Comparison of ENCODE assay signal across 19 cellular contexts in the genomic region with DNA sequence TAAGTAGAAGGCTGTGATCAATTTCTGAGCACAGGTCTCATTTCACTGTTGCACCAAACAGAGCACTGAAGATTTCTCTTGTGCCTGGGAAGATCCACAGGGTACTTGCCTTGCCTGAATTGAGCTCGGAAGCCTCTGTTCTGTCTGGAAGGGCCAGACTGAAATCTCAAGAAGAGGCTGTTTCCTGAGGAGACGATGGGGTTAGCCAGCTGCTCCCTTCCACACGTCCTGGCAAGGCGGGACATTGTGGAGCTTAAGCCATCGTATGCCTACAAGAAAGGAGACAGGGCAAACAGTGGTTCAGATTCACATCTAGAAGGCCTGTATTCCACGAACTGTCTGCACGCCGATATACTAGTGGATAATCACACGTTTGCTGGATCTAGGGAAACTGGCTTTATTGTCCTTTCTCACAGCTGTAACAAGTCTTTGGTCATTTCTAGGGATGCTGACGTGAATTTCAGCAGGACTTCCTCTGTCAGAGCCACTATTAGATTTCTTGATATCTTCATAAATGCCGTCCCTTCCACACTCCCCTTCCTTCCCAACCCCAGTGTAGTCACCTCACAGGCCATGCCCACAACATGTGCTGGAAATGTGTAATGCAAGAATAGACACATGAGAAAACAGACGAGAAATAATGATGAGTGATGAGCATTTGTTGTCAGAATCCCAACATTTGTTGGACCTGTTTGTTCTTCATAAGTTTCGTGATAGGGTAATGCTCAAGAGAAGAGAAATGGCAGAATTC.
"Had no signal": no experiment of that assay in that cellular context is flagged by ENCODE, and none has a peak within 500 bp of the region (broad histone marks: within the 10 kb centered on the region; RNA-seq: fewer than 3 reads in every experiment).

No MANE protein-coding gene starts in this region.

- H3K4me3 ChIP-seq: body of pancreas, lower lobe of right lung, tibial artery, uterus had no signal

- H3K9ac ChIP-seq: SK-N-SH had no signal

- H3K36me3 Mint-ChIP-seq: activated CD4-positive, alpha-beta memory T cell treated with anti-CD3 and anti-CD28 coated beads for 36 hours; natural killer cell treated with Interleukin-12 subunit alpha and Interleukin-12 subunit beta and Interleukin-15 and Interleukin-18, amount 100 ng/mL, for 72 hours had no signal

- H3K27me3 Mint-ChIP-seq: activated CD4-positive, alpha-beta memory T cell treated with anti-CD3 and anti-CD28 coated beads for 36 hours; stimulated activated naive CD8-positive, alpha-beta T cell treated with anti-CD3 and anti-CD28 coated beads, Interleukin-15, Interleukin-2, amounts not matched to agents 100 ng/mL and 50 ng/mL, for 24 hours had no signal

- H3K9me3 ChIP-seq: body of pancreas, lower lobe of right lung, SK-N-SH, tibial artery, uterus had no signal

- FAIRE-seq: keratinocyte had no signal

- H3K4me1 ChIP-seq: body of pancreas, uterus had no signal

- ATAC-seq: body of pancreas; left colon; lower lobe of right lung; natural killer cell treated with Interleukin-12 subunit alpha and Interleukin-12 subunit beta and Interleukin-15 and Interleukin-18, amount 100 ng/mL, for 72 hours had no signal

- H3K27ac ChIP-seq: body of pancreas, lower lobe of right lung, tibial artery, uterus had no signal

- H3K27me3 ChIP-seq: body of pancreas, tibial artery, uterus had no signal

- H3K4me2 ChIP-seq: SK-N-SH had no signal

- H3K9me3 Mint-ChIP-seq: activated CD4-positive, alpha-beta memory T cell treated with anti-CD3 and anti-CD28 coated beads for 36 hours; activated naive CD4-positive, alpha-beta T cell treated with anti-CD3 and anti-CD28 coated beads for 36 hours; activated T-cell treated with anti-CD3 and anti-CD28 coated beads, Interleukin-2, amount 50 U/mL, for 72 hours; natural killer cell treated with Interleukin-12 subunit alpha and Interleukin-12 subunit beta and Interleukin-15 and Interleukin-18, amount 100 ng/mL, for 72 hours; stimulated activated naive CD8-positive, alpha-beta T cell treated with anti-CD3 and anti-CD28 coated beads, Interleukin-15, Interleukin-2, amounts not matched to agents 100 ng/mL and 50 ng/mL, for 24 hours had no signal

- H3K4me3 Mint-ChIP-seq: activated CD4-positive, alpha-beta memory T cell treated with anti-CD3 and anti-CD28 coated beads for 36 hours; activated naive CD4-positive, alpha-beta T cell treated with anti-CD3 and anti-CD28 coated beads for 36 hours; activated T-cell treated with anti-CD3 and anti-CD28 coated beads, Interleukin-2, amount 50 U/mL, for 72 hours; natural killer cell treated with Interleukin-12 subunit alpha and Interleukin-12 subunit beta and Interleukin-15 and Interleukin-18, amount 100 ng/mL, for 72 hours; stimulated activated naive CD8-positive, alpha-beta T cell treated with anti-CD3 and anti-CD28 coated beads, Interleukin-15, Interleukin-2, amounts not matched to agents 100 ng/mL and 50 ng/mL, for 24 hours had no signal

- H3K36me3 ChIP-seq: lower lobe of right lung, tibial artery, uterus had no signal

- H3K27ac Mint-ChIP-seq: activated CD4-positive, alpha-beta memory T cell treated with anti-CD3 and anti-CD28 coated beads for 36 hours; activated naive CD4-positive, alpha-beta T cell treated with anti-CD3 and anti-CD28 coated beads for 36 hours; activated T-cell treated with anti-CD3 and anti-CD28 coated beads, Interleukin-2, amount 50 U/mL, for 72 hours; natural killer cell treated with Interleukin-12 subunit alpha and Interleukin-12 subunit beta and Interleukin-15 and Interleukin-18, amount 100 ng/mL, for 72 hours; stimulated activated naive CD8-positive, alpha-beta T cell treated with anti-CD3 and anti-CD28 coated beads, Interleukin-15, Interleukin-2, amounts not matched to agents 100 ng/mL and 50 ng/mL, for 24 hours had no signal

- DNase-seq: activated CD4-positive, alpha-beta memory T cell treated with anti-CD3 and anti-CD28 coated beads for 36 hours; activated CD4-positive, alpha-beta T cell treated with anti-CD3 and anti-CD28 coated beads for 48 hours; activated effector memory CD4-positive, alpha-beta T cell treated with Interleukin-2 at 50 U/mL for 16 hours; activated naive CD4-positive, alpha-beta T cell treated with anti-CD3 and anti-CD28 coated beads for 36 hours; activated T-cell treated with anti-CD3 and anti-CD28 coated beads, Interleukin-2, amount 50 U/mL, for 72 hours; body of pancreas; central memory CD4-positive, alpha-beta T cell; effector memory CD4-positive, alpha-beta T cell; left colon; lower lobe of right lung; midbrain; SK-N-SH; stimulated activated CD4-positive, alpha-beta T cell treated with anti-CD3 and anti-CD28 coated beads, Interleukin-12 subunit alpha, Interleukin-12 subunit beta, amount 100 ng/mL, for 4 hours; T-helper 2 cell; tibial artery; uterus had no signal
